Comparison of ENCODE assay signal across 8 cellular contexts in the genomic region with DNA sequence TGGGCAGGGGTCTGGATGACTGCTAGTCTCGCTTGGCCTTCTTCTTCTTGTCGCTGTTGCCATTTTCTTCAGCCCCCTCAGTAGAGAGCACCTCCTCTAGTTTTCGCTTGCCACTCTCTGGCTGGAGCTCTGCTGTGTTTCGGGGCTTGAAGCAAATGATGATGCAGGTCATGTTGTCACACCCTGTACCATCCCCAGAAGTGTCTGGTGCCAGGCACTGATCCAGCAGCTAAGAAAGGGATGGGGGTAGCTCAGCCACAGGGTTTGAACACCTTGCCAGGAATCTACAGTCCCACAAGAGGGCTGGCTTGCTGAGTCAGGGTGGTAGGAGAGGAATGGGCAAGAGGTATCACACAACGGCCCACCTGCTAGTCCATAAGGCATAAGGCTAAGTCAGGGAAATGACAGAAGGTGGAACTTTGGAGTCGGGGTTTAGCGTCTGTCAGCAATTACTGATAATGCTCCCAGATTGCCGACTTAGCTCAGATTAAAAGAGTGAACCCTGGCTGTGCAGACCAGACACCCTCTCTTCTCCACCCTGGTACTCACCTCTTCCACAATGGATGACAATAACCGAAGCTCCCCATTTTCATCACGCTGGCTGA. TPM values are rescaled to one million over a fixed set of nuclear protein-coding genes. Genes with fewer than 3 reads are reported as not detected.
DNase-seq lines count a peak whose midpoint lies in the region; ATAC-seq and TF ChIP-seq lines count a peak whose summit lies in the region.
"Had no signal": no experiment of that assay in that cellular context is flagged by ENCODE, and none has a peak within 500 bp of the region (broad histone marks: within the 10 kb centered on the region; RNA-seq: fewer than 3 reads in every experiment).

No MANE protein-coding gene starts in this region.

- intact Hi-C loops in mammary epithelial cell (cut with micrococcal nuclease), result loop anchor here (2.0 kb wide), 1 partner anchor 61 kb away; no protein-coding TSS in a partner anchor

- H3K9me3 ChIP-seq in mammary epithelial cell (replicated peaks; ENCODE audit: insufficient read depth, low read length) (no peaks in the 10 kb centered on the region), skeletal muscle satellite cell (replicated peaks; ENCODE audit: low read length) (no peaks in the 10 kb centered on the region)

- BruUV-seq in mammary epithelial cell (replicated peaks; lab: Mats Ljungman, UMichigan), result no TSS peak

- no peak overlapping the region for H2AFZ ChIP-seq in mammary epithelial cell (ENCODE audit: low read depth, low read length)

- H3K4me2 ChIP-seq in mammary epithelial cell (ENCODE audit: insufficient read depth, low read depth, low read length) (peak overlapping the region; percentile 93), skeletal muscle satellite cell (ENCODE audit: low read length) (peak overlapping the region; percentile 98)

- H3K79me2 ChIP-seq in mammary epithelial cell (ENCODE audit: insufficient read depth, low read length), result peaks cover 51% of the 10 kb centered on the region

- H3K36me3 ChIP-seq in mammary epithelial cell (ENCODE audit: insufficient read depth, low read length), result peaks cover 33% of the 10 kb centered on the region
- H3K36me3 ChIP-seq in skeletal muscle satellite cell (ENCODE audit: insufficient read depth, low read length), result peaks cover 74% of the 10 kb centered on the region

- 89% methylated on average over 10 of the region's 10 CpGs for WGBS in mammary epithelial cell (ENCODE audit: low coverage, missing lambda C conversion rate)

- H3K4me1 ChIP-seq in mammary epithelial cell (ENCODE audit: insufficient read depth, low read length) (peaks cover 33% of the 10 kb centered on the region), skeletal muscle satellite cell (ENCODE audit: control insufficient read depth, insufficient read depth, low read length) (peaks cover 34% of the 10 kb centered on the region)

- dilution Hi-C loops in mammary epithelial cell (cut with HindIII; ENCODE audit: low sequenced_read_pairs), result loop anchor here (5.0 kb wide), 1 partner anchor 81 kb away; no protein-coding TSS in a partner anchor

- peak; percentile 74 to 93 for DNase-seq in NCI-H524 (lab: John Stamatoyannopoulos, UW)
- no peak for DNase-seq in mammary epithelial cell
- no peak for DNase-seq in NCI-H146 treated with DMSO at 0.1 percent for 48 hours (lab: John Stamatoyannopoulos, UW; ENCODE audit: unreplicated experiment)
- DNase-seq in COLO829 (ENCODE audit: low spot score), result no peak
- DNase-seq: activated CD4-positive, alpha-beta T cell treated with anti-CD3 and anti-CD28 coated beads for 48 hours; Kasumi-1 had no signal

- H3K9ac ChIP-seq in mammary epithelial cell (ENCODE audit: insufficient read depth, low read length), result no peak overlapping the region
- H3K9ac ChIP-seq in skeletal muscle satellite cell (ENCODE audit: low read depth, low read length), result peak overlapping the region; percentile 92

- H3K4me3 ChIP-seq in mammary epithelial cell (replicated peaks in 1 of 3; ENCODE audit: insufficient read depth in 1 of 3, low read depth in 2 of 3, low read length in 3 of 3) (no peak overlapping the region), skeletal muscle satellite cell (ENCODE audit: low read length) (peak overlapping the region; percentile 79)

- H3K27ac ChIP-seq in mammary epithelial cell (ENCODE audit: insufficient read depth, low read depth, low read length), result peak overlapping the region; percentile 86

- CTCF ChIA-PET in mammary epithelial cell (lab: Charles Lee; ENCODE audit: low non-redundant PET), result no interaction called here

- in situ Hi-C loops in mammary epithelial cell (cut with MboI; ENCODE audit: low sequenced_read_pairs in 2 of 2), result no loop called here

- H4K20me1 ChIP-seq in mammary epithelial cell (ENCODE audit: insufficient read depth, low read length), result no peaks in the 10 kb centered on the region

- no peak for TF ChIP-seq CTCF in mammary epithelial cell (conservative IDR thresholded peaks at IDR 0.05 in 1 of 2, IDR thresholded peaks at IDR 0.05 in 1 of 2; ENCODE audit: extremely low read depth in 1 of 2, insufficient read depth in 1 of 2, low read depth in 1 of 2, low read length in 2 of 2)

- no peaks in the 10 kb centered on the region for H3K27me3 ChIP-seq in mammary epithelial cell (ENCODE audit: insufficient read depth, low read length)
- no peaks in the 10 kb centered on the region for H3K27me3 ChIP-seq in skeletal muscle satellite cell (ENCODE audit: control insufficient read depth, insufficient read depth, low read length)

- no peak for ATAC-seq in HG02588 (IDR thresholded peaks at IDR 0.05; ENCODE audit: unreplicated experiment)

RNA-seq across cellular contexts. Expression of gene ZNF513, which starts 1.1 kb away (rescaled TPM):
- 10 to 100 TPM; 10.2 to 14.9 TPM for total RNA-seq in mammary epithelial cell
- polyA plus RNA-seq in mammary epithelial cell, result 8.4 TPM
- 19.8 TPM for polyA minus RNA-seq in mammary epithelial cell
- total RNA-seq in skeletal muscle satellite cell (2012; rRNA removed), result 5.7 and 6.1 TPM in 2 replicates

RNA-seq across cellular contexts. Expression of gene SNX17, which starts 11.3 kb away (rescaled TPM):
- total RNA-seq in mammary epithelial cell, result 10 to 100 TPM; 86.0 to 87.5 TPM
- polyA plus RNA-seq in mammary epithelial cell, result 96.5 TPM
- polyA minus RNA-seq in mammary epithelial cell, result 123 TPM
- total RNA-seq in skeletal muscle satellite cell (2012; rRNA removed), result 109 and 121 TPM in 2 replicates

RNA-seq across cellular contexts. Expression of gene EIF2B4, which starts 11.5 kb away (rescaled TPM):
- 10 to 100 TPM; 19.8 to 42.3 TPM for total RNA-seq in mammary epithelial cell
- 37.5 TPM for polyA plus RNA-seq in mammary epithelial cell
- polyA minus RNA-seq in mammary epithelial cell, result 41.0 TPM
- total RNA-seq in skeletal muscle satellite cell (2012; rRNA removed), result 22.8 and 26.9 TPM in 2 replicates

RNA-seq across cellular contexts. Expression of gene GTF3C2, which starts 25.1 kb away (rescaled TPM):
- total RNA-seq in mammary epithelial cell, result 10 to 100 TPM; 26.7 to 55.5 TPM
- 49.5 TPM for polyA plus RNA-seq in mammary epithelial cell
- polyA minus RNA-seq in mammary epithelial cell, result 56.9 TPM
- 25.6 and 34.3 TPM in 2 replicates for total RNA-seq in skeletal muscle satellite cell (2012; rRNA removed)

RNA-seq across cellular contexts. Expression of gene PPM1G, which starts 27.7 kb away (rescaled TPM):
- total RNA-seq in mammary epithelial cell, result 100 to 1,000 TPM in 1 of 2 donors, 10 to 100 TPM in 1; 58.8 to 113 TPM
- polyA plus RNA-seq in mammary epithelial cell, result 104 TPM
- polyA minus RNA-seq in mammary epithelial cell, result 138 TPM
- total RNA-seq in skeletal muscle satellite cell (2012; rRNA removed), result 73.2 and 84.2 TPM in 2 replicates

Comparison
In these comparisons a context has a peak if more than half of its experiments do, and no peak if none do; other contexts are left out.
1. DNase-seq: peak in NCI-H524 (2 of 2); none in mammary epithelial cell (single experiment), NCI-H146 treated with DMSO at 0.1 percent for 48 hours (single experiment) and COLO829 (single experiment).